In the genomic region with DNA sequence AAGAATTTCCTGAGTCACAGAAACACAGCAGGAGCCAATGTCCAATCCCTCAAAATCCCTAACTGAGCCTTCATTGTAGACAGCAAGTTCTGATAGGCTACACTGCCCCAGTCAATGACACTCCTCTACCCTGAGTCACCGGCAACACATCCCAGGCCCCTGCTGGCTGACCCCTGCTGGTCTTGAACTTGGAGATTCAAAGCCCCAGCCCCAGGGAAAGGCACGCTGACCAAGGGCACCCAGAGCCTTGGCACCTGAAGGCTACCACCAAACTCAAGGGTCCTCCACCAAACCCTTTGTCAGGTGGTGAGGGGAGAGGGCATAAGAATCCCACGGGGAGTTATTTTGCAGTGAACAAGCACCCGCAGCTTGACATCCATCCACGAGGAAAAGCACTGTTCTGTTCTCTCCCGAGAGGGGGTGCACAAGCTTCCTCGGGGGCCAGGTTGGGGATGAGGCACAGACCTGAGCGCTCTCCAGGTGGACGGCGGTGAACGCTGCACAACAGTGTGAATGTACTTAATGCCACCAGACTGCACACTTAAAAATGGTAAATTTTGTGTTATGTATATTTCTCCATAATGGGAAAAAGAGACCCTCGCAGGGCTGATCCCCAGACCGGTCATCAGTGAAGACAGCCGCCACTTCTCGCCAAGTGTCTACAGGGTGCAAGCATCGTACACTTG, we compare ENCODE assay signal across 22 cellular contexts. TPM values are rescaled to one million over a fixed set of nuclear protein-coding genes. Genes with fewer than 3 reads are reported as not detected.
DNase-seq lines count a peak whose midpoint lies in the region; ATAC-seq and TF ChIP-seq lines count a peak whose summit lies in the region.
"Had no signal": no experiment of that assay in that cellular context is flagged by ENCODE, and none has a peak within 500 bp of the region (broad histone marks: within the 10 kb centered on the region; RNA-seq: fewer than 3 reads in every experiment).

No MANE protein-coding gene starts in this region.

- peak; percentile 43 for DNase-seq in activated effector memory CD4-positive, alpha-beta T cell treated with anti-CD3 and anti-CD28 coated beads, Interleukin-2, amount 50 U/mL, for 16 hours
- no peak for DNase-seq in activated effector memory CD4-positive, alpha-beta T cell treated with Interleukin-2 at 50 U/mL for 16 hours
- DNase-seq in WTC11 (ENCODE audit: low spot score) (no peak), iPS-NIHi11 (ENCODE audit: low spot score) (peak; percentile 55), GM13976 (ENCODE audit: low spot score) (no peak), SK-N-SH (no peak)
- DNase-seq in stimulated activated CD4-positive, alpha-beta T cell treated with anti-CD3 and anti-CD28 coated beads, Interleukin-12 subunit alpha, Interleukin-12 subunit beta, amount 100 ng/mL, for 4 hours, result no peak
- DNase-seq: activated B cell treated with CpG ODN at 0.5 μM for 24 hours; activated CD8-positive, alpha-beta memory T cell treated with anti-CD3 and anti-CD28 coated beads for 24 hours; activated T-cell treated with anti-CD3 and anti-CD28 coated beads, Interleukin-2, amount 50 U/mL, for 72 hours; DMS53; IMR-90; NCI-H2081 treated with DMSO at 0.1 percent for 48 hours; NCI-H526 had no signal

- no peaks in the 10 kb centered on the region for H3K27me3 Mint-ChIP-seq in WTC11 (ENCODE audit: low read depth)
- H3K27me3 Mint-ChIP-seq: activated naive CD8-positive, alpha-beta T cell had no signal

- H3K36me3 ChIP-seq in SK-N-SH (replicated peaks in 1 of 2; ENCODE audit: control insufficient read depth in 1 of 2, insufficient read depth in 2 of 2, low read length in 1 of 2), result no peaks in the 10 kb centered on the region
- H3K36me3 ChIP-seq: heart left ventricle, prostate gland, SJSA1 had no signal

- in situ Hi-C loops in GM13976 (cut with MboI; ENCODE audit: low sequenced_read_pairs, unreplicated experiment), result no loop called here

- no peak for TF ChIP-seq EP300 in SK-N-SH (IDR thresholded peaks at IDR 0.05; ENCODE audit: borderline replicate concordance in 1 of 2, low read depth in 1 of 2, low read length in 1 of 2)

- no peaks in the 10 kb centered on the region for H4K20me1 ChIP-seq in SK-N-SH (ENCODE audit: insufficient read depth)

- no peak overlapping the region for H3K27ac Mint-ChIP-seq in WTC11
- H3K27ac Mint-ChIP-seq: activated B cell treated with CpG ODN at 0.5 μM for 24 hours; activated naive CD8-positive, alpha-beta T cell; activated T-cell treated with anti-CD3 and anti-CD28 coated beads, Interleukin-2, amount 50 U/mL, for 72 hours; nephron had no signal

- no peaks in the 10 kb centered on the region for H3K4me1 Mint-ChIP-seq in WTC11
- H3K4me1 Mint-ChIP-seq: activated B cell treated with CpG ODN at 0.5 μM for 24 hours had no signal

- H3K4me1 ChIP-seq in SK-N-SH (ENCODE audit: control insufficient read depth in 1 of 2, insufficient read depth in 2 of 2, low read depth in 1 of 2, low read length in 1 of 2), result peaks cover 0 to 10% of the 10 kb centered on the region in 2 experiments; a peak in 1 of 4 replicates
- H3K4me1 ChIP-seq: heart left ventricle, prostate gland, SJSA1 had no signal

- no peak overlapping the region for H3K4me2 ChIP-seq in SK-N-SH
- H3K4me2 ChIP-seq: smooth muscle cell had no signal

- TF ChIP-seq CTCF in WTC11 (IDR thresholded peaks at IDR 0.05) (no peak), GM13976 (IDR thresholded peaks at IDR 0.05; ENCODE audit: borderline replicate concordance, control extremely low read depth, extremely low read depth, insufficient read depth, missing control alignments) (no peak), SK-N-SH (IDR thresholded peaks at IDR 0.05) (no peak)

- no peaks in the 10 kb centered on the region for H3K9me3 ChIP-seq in SK-N-SH
- H3K9me3 ChIP-seq: heart left ventricle, prostate gland, SJSA1 had no signal

- no peaks in the 10 kb centered on the region for H3K9me2 ChIP-seq in SK-N-SH

- H3K9me3 Mint-ChIP-seq in WTC11, result no peaks in the 10 kb centered on the region
- H3K9me3 Mint-ChIP-seq: activated B cell treated with CpG ODN at 0.5 μM for 24 hours; activated T-cell treated with anti-CD3 and anti-CD28 coated beads, Interleukin-2, amount 50 U/mL, for 72 hours; nephron had no signal

- no peak overlapping the region for H3K4me3 ChIP-seq in SK-N-SH (ENCODE audit: low read depth in 2 of 2, low read length in 1 of 2)
- H3K4me3 ChIP-seq: heart left ventricle, prostate gland, SJSA1, smooth muscle cell had no signal

- H3K27me3 ChIP-seq in SK-N-SH (ENCODE audit: insufficient read depth), result peaks cover 16% of the 10 kb centered on the region; the same call in 1 of the 2 replicates
- H3K27me3 ChIP-seq: SJSA1 had no signal

- CTCF ChIA-PET in WTC11 (lab: Charles Lee) (interaction anchor here (0.8 kb wide), 1 partner anchor 109 kb away, joined by 4 read pairs; no protein-coding TSS in a partner anchor), SK-N-SH (lab: Yijun Ruan, JAX) (interaction anchor here (2.0 kb wide), 1 partner anchor 118 kb away, joined by 6 read pairs; no protein-coding TSS in a partner anchor)

- no peak overlapping the region for H3K4me3 Mint-ChIP-seq in WTC11
- H3K4me3 Mint-ChIP-seq: activated B cell treated with CpG ODN at 0.5 μM for 24 hours; activated naive CD8-positive, alpha-beta T cell; activated T-cell treated with anti-CD3 and anti-CD28 coated beads, Interleukin-2, amount 50 U/mL, for 72 hours; nephron had no signal

- WGBS in SK-N-SH (ENCODE audit: low lambda C conversion rate), result 82% methylated on average over 13 of the region's 16 CpGs

- ATAC-seq in WTC11 (peak; percentile 39), GM21786 (IDR thresholded peaks at IDR 0.05; ENCODE audit: unreplicated experiment) (no peak)
- ATAC-seq: activated T-cell treated with anti-CD3 and anti-CD28 coated beads, Interleukin-2, amount 50 U/mL, for 72 hours had no signal

- H3K36me3 Mint-ChIP-seq in WTC11, result no peaks in the 10 kb centered on the region
- H3K36me3 Mint-ChIP-seq: activated naive CD8-positive, alpha-beta T cell had no signal

- H3K27ac ChIP-seq in SK-N-SH (ENCODE audit: low read depth in 2 of 2, low read length in 1 of 2), result no peak overlapping the region
- H3K27ac ChIP-seq: 22Rv1, heart left ventricle, prostate gland, SJSA1 had no signal

- no peak for TF ChIP-seq RAD21 in SK-N-SH (IDR thresholded peaks at IDR 0.05; ENCODE audit: low read length)

- H3F3A ChIP-seq in SK-N-SH (replicated peaks; ENCODE audit: insufficient read depth), result no peaks in the 10 kb centered on the region

- H2AFZ ChIP-seq in SK-N-SH (ENCODE audit: low read depth), result no peak overlapping the region

- POLR2A ChIA-PET in WTC11 (lab: Charles Lee), result no interaction called here
- POLR2A ChIA-PET in SK-N-SH (lab: Yijun Ruan, JAX), result no interaction called here

- H3K9ac ChIP-seq in SK-N-SH, result no peak overlapping the region

- no peaks in the 10 kb centered on the region for H3K79me2 ChIP-seq in SK-N-SH (ENCODE audit: insufficient read depth)

TF ChIP-seq in WTC11, 78 proteins besides CTCF, POLR2A, EP300 and RAD21 (continues in another document):
- TF ChIP-seq ZNF121 (CRISPR knock-in tag; IDR thresholded peaks at IDR 0.05) (no peak), TEAD4 (CRISPR knock-in tag; IDR thresholded peaks at IDR 0.05) (no peak)

TF ChIP-seq in SK-N-SH, 30 proteins besides CTCF, POLR2A, EP300 and RAD21 (continues in another document):
- no peak for TF ChIP-seq MXI1 (IDR thresholded peaks at IDR 0.05; ENCODE audit: low read depth, low read length)
- no peak for TF ChIP-seq RCOR1 (IDR thresholded peaks at IDR 0.05; ENCODE audit: low read length)
- no peak for TF ChIP-seq REST (IDR thresholded peaks at IDR 0.05; ENCODE audit: low read depth, low read length)
- TF ChIP-seq TAF1 (IDR thresholded peaks at IDR 0.05; ENCODE audit: borderline replicate concordance, low read depth, low read length), result no peak
- TF ChIP-seq IRF3 (IDR thresholded peaks at IDR 0.05; ENCODE audit: low read depth, low read length), result no peak

RNA-seq across cellular contexts. Expression of gene TFCP2L1, which starts 46.9 kb away (rescaled TPM):
- total RNA-seq in WTC11 (2021), result 3.3 to 4.3 TPM (median 3.7 TPM) in 3 replicates
- polyA plus RNA-seq in SK-N-SH (2012; rRNA removed), result not detected in 2 replicates
- not detected in 2 replicates for polyA plus RNA-seq in SK-N-SH (2012; cell fraction: cytosol; rRNA removed)
- not detected in 2 replicates for polyA plus RNA-seq in SK-N-SH (2012; cell fraction: nucleus; rRNA removed)
- total RNA-seq: IMR-90, SJSA1 had no signal
- polyA plus RNA-seq: IMR-90, smooth muscle cell had no signal

Comparison
In these comparisons a context has a peak if more than half of its experiments do, and no peak if none do; other contexts are left out.
1. DNase-seq: peak in activated effector memory CD4-positive, alpha-beta T cell treated with anti-CD3 and anti-CD28 coated beads, Interleukin-2, amount 50 U/mL, for 16 hours (single experiment) and iPS-NIHi11 (single experiment); none in activated effector memory CD4-positive, alpha-beta T cell treated with Interleukin-2 at 50 U/mL for 16 hours (single experiment), WTC11 (single experiment), stimulated activated CD4-positive, alpha-beta T cell treated with anti-CD3 and anti-CD28 coated beads, Interleukin-12 subunit alpha, Interleukin-12 subunit beta, amount 100 ng/mL, for 4 hours (single experiment), GM13976 (single experiment) and SK-N-SH (single experiment).